Comparison of ENCODE assay signal across 2 cellular contexts in the genomic region with DNA sequence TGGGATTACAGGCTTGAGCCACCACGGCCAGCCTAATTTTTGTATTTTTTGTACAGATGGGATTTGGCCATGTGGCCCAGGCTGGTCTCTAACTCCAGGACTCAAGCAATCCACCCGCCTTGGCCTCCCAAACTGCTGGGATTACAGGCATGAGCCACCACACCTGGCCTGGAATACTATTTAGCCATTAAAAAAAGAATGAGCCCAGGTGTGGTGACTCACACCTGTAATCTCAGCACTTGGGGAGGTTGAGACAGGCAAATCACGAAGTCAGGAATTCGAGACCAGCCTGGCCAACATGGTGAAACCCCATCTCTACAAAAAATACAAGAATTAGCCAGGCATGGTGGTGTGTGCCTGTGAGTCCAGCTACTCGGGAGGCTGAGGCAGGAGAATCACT. TPM values are rescaled to one million over a fixed set of nuclear protein-coding genes. Genes with fewer than 3 reads are reported as not detected.
"Had no signal": no experiment of that assay in that cellular context is flagged by ENCODE, and none has a peak within 500 bp of the region (broad histone marks: within the 10 kb centered on the region; RNA-seq: fewer than 3 reads in every experiment).

No MANE protein-coding gene starts in this region.

RNA-seq across cellular contexts. Expression of gene ACER1, which starts 17.8 kb away (rescaled TPM):
- total RNA-seq: G401, GM12878 had no signal
- polyA plus RNA-seq: GM12878 had no signal
